ENCODE assay signal across 8 cellular contexts in genomic region chr1:65067491-65068201, GRCh38.
DNase-seq lines count a peak whose midpoint lies in the region; ATAC-seq and TF ChIP-seq lines count a peak whose summit lies in the region.

No MANE protein-coding gene starts in this region.

- H3K4me1 ChIP-seq in SJSA1 (replicated peaks), result peaks cover 11% of the 10 kb centered on the region; the same call in 1 of the 2 replicates

- peak overlapping the region; percentile 100 for H3K27ac Mint-ChIP-seq in activated naive CD8-positive, alpha-beta T cell
- H3K27ac Mint-ChIP-seq in neural crest cell (ENCODE audit: unreplicated experiment), result peak overlapping the region; percentile 52

- peak overlapping the region; percentile 46 for H3K4me3 ChIP-seq in SJSA1

- H3K4me3 Mint-ChIP-seq in activated naive CD8-positive, alpha-beta T cell, result peak overlapping the region; percentile 98
- H3K4me3 Mint-ChIP-seq in neural crest cell, result peak overlapping the region; percentile 89

- no peaks in the 10 kb centered on the region for H3K36me3 ChIP-seq in SJSA1

- H3K4me1 Mint-ChIP-seq in activated naive CD8-positive, alpha-beta T cell (ENCODE audit: low read depth), result peaks cover 61% of the 10 kb centered on the region
- H3K4me1 Mint-ChIP-seq in neural crest cell, result peaks cover 25% of the 10 kb centered on the region

- no peak overlapping the region for H3K27ac ChIP-seq in SJSA1
- peak overlapping the region; percentile 96 for H3K27ac ChIP-seq in temporal lobe (ENCODE audit: low read depth, low read length)

- ATAC-seq in GM21529 (IDR thresholded peaks at IDR 0.05; ENCODE audit: unreplicated experiment), result peak; percentile 35

- H3K9me3 ChIP-seq in SJSA1 (replicated peaks), result no peaks in the 10 kb centered on the region

- TF ChIP-seq CTCF in neural crest cell (conservative IDR thresholded peaks at IDR 0.05), result no peak

- DNase-seq in COLO668 (lab: John Stamatoyannopoulos, UW; ENCODE audit: unreplicated experiment), result peak; percentile 85
- peak; percentile 84 for DNase-seq in LoVo (ENCODE audit: low spot score)
- peak; percentile 45 to 46 for DNase-seq in SJSA1 (ENCODE audit: low read depth in 1 of 2, low spot score in 2 of 2)
- peak; percentile 88 for DNase-seq in globus pallidus (ENCODE audit: low spot score)
- peak; percentile 55 for DNase-seq in neural crest cell (ENCODE audit: low read depth, low spot score)

- no peaks in the 10 kb centered on the region for H3K27me3 Mint-ChIP-seq in activated naive CD8-positive, alpha-beta T cell
- peaks cover 32% of the 10 kb centered on the region for H3K27me3 Mint-ChIP-seq in neural crest cell (ENCODE audit: low read depth)

- peaks cover 40% of the 10 kb centered on the region for H3K27me3 ChIP-seq in SJSA1 (replicated peaks)

- H3K36me3 Mint-ChIP-seq in activated naive CD8-positive, alpha-beta T cell, result peaks cover 4% of the 10 kb centered on the region
- no peaks in the 10 kb centered on the region for H3K36me3 Mint-ChIP-seq in neural crest cell (ENCODE audit: low read depth)

- no peaks in the 10 kb centered on the region for H3K9me3 Mint-ChIP-seq in activated naive CD8-positive, alpha-beta T cell (ENCODE audit: low read depth)
- no peaks in the 10 kb centered on the region for H3K9me3 Mint-ChIP-seq in neural crest cell
